Comparison of ENCODE assay signal across 36 cellular contexts in the genomic region with DNA sequence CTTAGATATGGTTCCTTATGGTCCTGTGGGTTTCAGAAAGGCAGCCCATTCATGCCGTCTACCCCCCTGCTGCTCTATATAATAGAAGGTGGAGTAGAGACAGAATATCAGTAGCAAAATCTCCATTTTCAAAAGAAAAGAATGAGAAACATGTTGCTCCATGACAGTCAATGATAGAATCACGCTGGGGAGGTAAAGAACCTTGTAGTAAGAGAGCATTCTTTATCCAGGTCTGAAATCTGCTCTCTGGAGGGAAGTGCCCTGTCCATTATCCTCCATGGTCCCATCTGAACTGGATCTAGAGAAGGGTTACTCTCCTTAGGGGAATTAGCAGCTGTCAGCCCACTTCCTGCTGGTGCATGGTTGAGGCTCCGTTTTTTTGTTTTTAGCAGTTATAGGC.
"Had no signal": no experiment of that assay in that cellular context is flagged by ENCODE, and none has a peak within 500 bp of the region (broad histone marks: within the 10 kb centered on the region; RNA-seq: fewer than 3 reads in every experiment).

No MANE protein-coding gene starts in this region.

- FAIRE-seq: colon, islet of Langerhans, pancreas had no signal

- H3K27me3 Mint-ChIP-seq: activated naive CD8-positive, alpha-beta T cell treated with anti-CD3 and anti-CD28 coated beads for 36 hours; naive B cell; stimulated activated memory B cell treated with anti-CD40 and anti-IgM and Interleukin-4, amounts not matched to agents 10 μg/mL and 1 μg/mL and 100 μg/mL, for 72 hours; stimulated activated naive CD8-positive, alpha-beta T cell treated with anti-CD3 and anti-CD28 coated beads, Interleukin-15, amount 100 ng/mL, for 72 hours; type B pancreatic cell had no signal

- H3K27me3 ChIP-seq: adrenal gland, body of pancreas, dorsolateral prefrontal cortex, pancreas, sigmoid colon, uterus had no signal

- H3K27ac ChIP-seq: adrenal gland, body of pancreas, pancreas, prostate gland, sigmoid colon, uterus, VCaP had no signal

- H3K9me3 ChIP-seq: adrenal gland, body of pancreas, pancreas, prostate gland, uterus had no signal

- H3K4me1 Mint-ChIP-seq: activated naive CD8-positive, alpha-beta T cell treated with anti-CD3 and anti-CD28 coated beads for 36 hours; naive B cell; stimulated activated memory B cell treated with anti-CD40 and anti-IgM and Interleukin-4, amounts not matched to agents 10 μg/mL and 1 μg/mL and 100 μg/mL, for 72 hours; stimulated activated naive CD8-positive, alpha-beta T cell treated with anti-CD3 and anti-CD28 coated beads, Interleukin-15, amount 100 ng/mL, for 72 hours had no signal

- H3K4me1 ChIP-seq: adrenal gland, body of pancreas, pancreas, prostate gland, uterus had no signal

- DNase-seq: activated CD4-positive, alpha-beta T cell treated with anti-CD3 and anti-CD28 coated beads for 48 hours; activated CD4-positive, alpha-beta T cell treated with anti-CD3 and anti-CD28 coated beads, Interleukin-2, amount 50 U/mL, for 48 hours; activated CD8-positive, alpha-beta memory T cell treated with anti-CD3 and anti-CD28 coated beads for 24 hours; activated effector memory CD4-positive, alpha-beta T cell treated with anti-CD3 and anti-CD28 coated beads, Interleukin-2, amount 50 U/mL, for 16 hours; activated naive CD4-positive, alpha-beta T cell treated with anti-CD3 and anti-CD28 coated beads for 36 hours; activated naive CD8-positive, alpha-beta T cell treated with anti-CD3 and anti-CD28 coated beads for 36 hours; adrenal gland; aorta; body of pancreas; dorsolateral prefrontal cortex; foreskin fibroblast; head of caudate nucleus; hippocampal formation; left ventricle myocardium superior; naive B cell; nephron progenitor cell; nucleus accumbens; pancreas; retina; sigmoid colon; small intestine; stimulated activated CD4-positive, alpha-beta T cell treated with anti-CD3 and anti-CD28 coated beads, Interleukin-1b, Interleukin-23, amount 100 ng/mL, for 48 hours; stimulated activated CD4-positive, alpha-beta T cell treated with anti-CD3 and anti-CD28 coated beads, Interleukin-4, amount 100 ng/mL, for 4 hours; stimulated activated CD8-positive, alpha-beta memory T cell treated with anti-CD3 and anti-CD28 coated beads, Interleukin-4, amount 100 ng/mL, for 48 hours; stimulated activated naive CD8-positive, alpha-beta T cell treated with anti-CD3 and anti-CD28 coated beads, Interleukin-15, amount 100 ng/mL, for 72 hours; substantia nigra; uterus had no signal

- H3K36me3 ChIP-seq: adrenal gland, pancreas, prostate gland, sigmoid colon, uterus had no signal

- H3K4me3 Mint-ChIP-seq: activated naive CD4-positive, alpha-beta T cell treated with anti-CD3 and anti-CD28 coated beads for 36 hours; activated naive CD8-positive, alpha-beta T cell treated with anti-CD3 and anti-CD28 coated beads for 36 hours; mesothelial cell of epicardium; naive B cell; nephron progenitor cell; stimulated activated memory B cell treated with anti-CD40 and anti-IgM and Interleukin-4, amounts not matched to agents 10 μg/mL and 1 μg/mL and 100 μg/mL, for 72 hours; stimulated activated naive CD8-positive, alpha-beta T cell treated with anti-CD3 and anti-CD28 coated beads, Interleukin-15, amount 100 ng/mL, for 72 hours; type B pancreatic cell had no signal

- H3K27ac Mint-ChIP-seq: activated naive CD4-positive, alpha-beta T cell treated with anti-CD3 and anti-CD28 coated beads for 36 hours; activated naive CD8-positive, alpha-beta T cell treated with anti-CD3 and anti-CD28 coated beads for 36 hours; mesothelial cell of epicardium; naive B cell; nephron progenitor cell; stimulated activated memory B cell treated with anti-CD40 and anti-IgM and Interleukin-4, amounts not matched to agents 10 μg/mL and 1 μg/mL and 100 μg/mL, for 72 hours; type B pancreatic cell had no signal

- ATAC-seq: activated CD4-positive, CD25-positive, alpha-beta regulatory T cell treated with anti-CD3 and anti-CD28 coated beads, Interleukin-2, amount 50 U/mL, for 24 hours; body of pancreas; esophagus mucosa; left ventricle myocardium superior; pancreas; stimulated activated memory B cell treated with anti-CD40 and anti-IgM and Interleukin-4, amounts not matched to agents 10 μg/mL and 1 μg/mL and 100 μg/mL, for 72 hours; stimulated activated naive CD8-positive, alpha-beta T cell treated with anti-CD3 and anti-CD28 coated beads, Interleukin-15, amount 100 ng/mL, for 72 hours had no signal

- H3K4me3 ChIP-seq: adrenal gland, body of pancreas, pancreas, prostate gland, sigmoid colon, uterus had no signal
